In the genomic region with DNA sequence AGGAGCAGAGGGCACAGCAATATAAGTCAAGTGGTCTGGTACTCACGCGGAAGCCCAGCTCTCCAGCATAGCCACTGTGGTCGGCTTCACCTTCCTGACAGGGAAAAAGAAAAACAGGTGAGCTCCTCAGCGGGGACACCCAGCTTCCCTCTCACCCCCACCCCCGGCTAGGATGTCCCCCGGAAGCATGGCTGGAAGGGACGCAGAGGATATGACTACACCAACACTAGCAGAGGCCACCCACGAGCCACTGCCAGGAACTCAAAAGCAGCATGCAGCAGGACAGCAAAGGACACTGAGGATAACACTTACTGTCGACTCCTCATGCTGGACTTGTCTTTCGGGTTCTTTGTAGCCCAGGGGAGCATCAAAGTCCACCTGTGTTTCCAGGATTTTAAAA, we compare ENCODE assay signal across 1 cellular context.
TF ChIP-seq lines count a peak whose summit lies in the region.

No MANE protein-coding gene starts in this region.

TF ChIP-seq in K562, 482 proteins besides CTCF, POLR2A, EP300 and RAD21:
- TF ChIP-seq, protein P1, sequence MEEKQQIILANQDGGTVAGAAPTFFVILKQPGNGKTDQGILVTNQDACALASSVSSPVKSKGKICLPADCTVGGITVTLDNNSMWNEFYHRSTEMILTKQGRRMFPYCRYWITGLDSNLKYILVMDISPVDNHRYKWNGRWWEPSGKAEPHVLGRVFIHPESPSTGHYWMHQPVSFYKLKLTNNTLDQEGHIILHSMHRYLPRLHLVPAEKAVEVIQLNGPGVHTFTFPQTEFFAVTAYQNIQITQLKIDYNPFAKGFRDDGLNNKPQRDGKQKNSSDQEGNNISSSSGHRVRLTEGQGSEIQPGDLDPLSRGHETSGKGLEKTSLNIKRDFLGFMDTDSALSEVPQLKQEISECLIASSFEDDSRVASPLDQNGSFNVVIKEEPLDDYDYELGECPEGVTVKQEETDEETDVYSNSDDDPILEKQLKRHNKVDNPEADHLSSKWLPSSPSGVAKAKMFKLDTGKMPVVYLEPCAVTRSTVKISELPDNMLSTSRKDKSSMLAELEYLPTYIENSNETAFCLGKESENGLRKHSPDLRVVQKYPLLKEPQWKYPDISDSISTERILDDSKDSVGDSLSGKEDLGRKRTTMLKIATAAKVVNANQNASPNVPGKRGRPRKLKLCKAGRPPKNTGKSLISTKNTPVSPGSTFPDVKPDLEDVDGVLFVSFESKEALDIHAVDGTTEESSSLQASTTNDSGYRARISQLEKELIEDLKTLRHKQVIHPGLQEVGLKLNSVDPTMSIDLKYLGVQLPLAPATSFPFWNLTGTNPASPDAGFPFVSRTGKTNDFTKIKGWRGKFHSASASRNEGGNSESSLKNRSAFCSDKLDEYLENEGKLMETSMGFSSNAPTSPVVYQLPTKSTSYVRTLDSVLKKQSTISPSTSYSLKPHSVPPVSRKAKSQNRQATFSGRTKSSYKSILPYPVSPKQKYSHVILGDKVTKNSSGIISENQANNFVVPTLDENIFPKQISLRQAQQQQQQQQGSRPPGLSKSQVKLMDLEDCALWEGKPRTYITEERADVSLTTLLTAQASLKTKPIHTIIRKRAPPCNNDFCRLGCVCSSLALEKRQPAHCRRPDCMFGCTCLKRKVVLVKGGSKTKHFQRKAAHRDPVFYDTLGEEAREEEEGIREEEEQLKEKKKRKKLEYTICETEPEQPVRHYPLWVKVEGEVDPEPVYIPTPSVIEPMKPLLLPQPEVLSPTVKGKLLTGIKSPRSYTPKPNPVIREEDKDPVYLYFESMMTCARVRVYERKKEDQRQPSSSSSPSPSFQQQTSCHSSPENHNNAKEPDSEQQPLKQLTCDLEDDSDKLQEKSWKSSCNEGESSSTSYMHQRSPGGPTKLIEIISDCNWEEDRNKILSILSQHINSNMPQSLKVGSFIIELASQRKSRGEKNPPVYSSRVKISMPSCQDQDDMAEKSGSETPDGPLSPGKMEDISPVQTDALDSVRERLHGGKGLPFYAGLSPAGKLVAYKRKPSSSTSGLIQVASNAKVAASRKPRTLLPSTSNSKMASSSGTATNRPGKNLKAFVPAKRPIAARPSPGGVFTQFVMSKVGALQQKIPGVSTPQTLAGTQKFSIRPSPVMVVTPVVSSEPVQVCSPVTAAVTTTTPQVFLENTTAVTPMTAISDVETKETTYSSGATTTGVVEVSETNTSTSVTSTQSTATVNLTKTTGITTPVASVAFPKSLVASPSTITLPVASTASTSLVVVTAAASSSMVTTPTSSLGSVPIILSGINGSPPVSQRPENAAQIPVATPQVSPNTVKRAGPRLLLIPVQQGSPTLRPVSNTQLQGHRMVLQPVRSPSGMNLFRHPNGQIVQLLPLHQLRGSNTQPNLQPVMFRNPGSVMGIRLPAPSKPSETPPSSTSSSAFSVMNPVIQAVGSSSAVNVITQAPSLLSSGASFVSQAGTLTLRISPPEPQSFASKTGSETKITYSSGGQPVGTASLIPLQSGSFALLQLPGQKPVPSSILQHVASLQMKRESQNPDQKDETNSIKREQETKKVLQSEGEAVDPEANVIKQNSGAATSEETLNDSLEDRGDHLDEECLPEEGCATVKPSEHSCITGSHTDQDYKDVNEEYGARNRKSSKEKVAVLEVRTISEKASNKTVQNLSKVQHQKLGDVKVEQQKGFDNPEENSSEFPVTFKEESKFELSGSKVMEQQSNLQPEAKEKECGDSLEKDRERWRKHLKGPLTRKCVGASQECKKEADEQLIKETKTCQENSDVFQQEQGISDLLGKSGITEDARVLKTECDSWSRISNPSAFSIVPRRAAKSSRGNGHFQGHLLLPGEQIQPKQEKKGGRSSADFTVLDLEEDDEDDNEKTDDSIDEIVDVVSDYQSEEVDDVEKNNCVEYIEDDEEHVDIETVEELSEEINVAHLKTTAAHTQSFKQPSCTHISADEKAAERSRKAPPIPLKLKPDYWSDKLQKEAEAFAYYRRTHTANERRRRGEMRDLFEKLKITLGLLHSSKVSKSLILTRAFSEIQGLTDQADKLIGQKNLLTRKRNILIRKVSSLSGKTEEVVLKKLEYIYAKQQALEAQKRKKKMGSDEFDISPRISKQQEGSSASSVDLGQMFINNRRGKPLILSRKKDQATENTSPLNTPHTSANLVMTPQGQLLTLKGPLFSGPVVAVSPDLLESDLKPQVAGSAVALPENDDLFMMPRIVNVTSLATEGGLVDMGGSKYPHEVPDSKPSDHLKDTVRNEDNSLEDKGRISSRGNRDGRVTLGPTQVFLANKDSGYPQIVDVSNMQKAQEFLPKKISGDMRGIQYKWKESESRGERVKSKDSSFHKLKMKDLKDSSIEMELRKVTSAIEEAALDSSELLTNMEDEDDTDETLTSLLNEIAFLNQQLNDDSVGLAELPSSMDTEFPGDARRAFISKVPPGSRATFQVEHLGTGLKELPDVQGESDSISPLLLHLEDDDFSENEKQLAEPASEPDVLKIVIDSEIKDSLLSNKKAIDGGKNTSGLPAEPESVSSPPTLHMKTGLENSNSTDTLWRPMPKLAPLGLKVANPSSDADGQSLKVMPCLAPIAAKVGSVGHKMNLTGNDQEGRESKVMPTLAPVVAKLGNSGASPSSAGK (IDR thresholded peaks at IDR 0.05): no peak
- TF ChIP-seq MCM2 (IDR thresholded peaks at IDR 0.05; ENCODE audit: low read depth) (no peak), ZFP1 (CRISPR knock-in tag; IDR thresholded peaks at IDR 0.05) (no peak), SMARCC2 (IDR thresholded peaks at IDR 0.05; ENCODE audit: low read depth) (no peak), SRSF1 (IDR thresholded peaks at IDR 0.05; ENCODE audit: low read depth, low read length) (no peak), SP2 (IDR thresholded peaks at IDR 0.05; ENCODE audit: extremely low read depth, low read depth, low read length, poor library complexity, severe bottlenecking) (no peak), ZFPM2 (CRISPR knock-in tag; IDR thresholded peaks at IDR 0.05) (0 out of 2 replicates have a peak, but pooled peaks have one; percentile 32), KAT7 (CRISPR knock-in tag; IDR thresholded peaks at IDR 0.05; ENCODE audit: borderline replicate concordance) (no peak), ZBTB40 (IDR thresholded peaks at IDR 0.05) (no peak), ZBTB40 (CRISPR knock-in tag; IDR thresholded peaks at IDR 0.05) (0 out of 2 replicates have a peak, but pooled peaks have one; percentile 30), HDAC8 (tag; IDR thresholded peaks at IDR 0.05) (no peak), SNRNP70 (optimal IDR thresholded peaks at IDR 0.05; ENCODE audit: low read depth, low read length) (peak; percentile 66), MXI1 (IDR thresholded peaks at IDR 0.05; ENCODE audit: low read depth, low read length) (no peak), FUS (optimal IDR thresholded peaks at IDR 0.05; ENCODE audit: low read depth, low read length) (no peak), HLTF (IDR thresholded peaks at IDR 0.05) (no peak), KLF13 (tag; IDR thresholded peaks at IDR 0.05; ENCODE audit: borderline replicate concordance, low read depth) (peak; percentile 38; the same call in 1 of the 2 replicates), FIP1L1 (IDR thresholded peaks at IDR 0.05; ENCODE audit: low read depth, low read length, poor library complexity, severe bottlenecking) (no peak), RFX1 (IDR thresholded peaks at IDR 0.05) (no peak), TCF7L2 (IDR thresholded peaks at IDR 0.05; ENCODE audit: low read depth, low read length) (no peak), ZNF583 (CRISPR knock-in tag; IDR thresholded peaks at IDR 0.05) (no peak)
- TF ChIP-seq, protein P2, sequence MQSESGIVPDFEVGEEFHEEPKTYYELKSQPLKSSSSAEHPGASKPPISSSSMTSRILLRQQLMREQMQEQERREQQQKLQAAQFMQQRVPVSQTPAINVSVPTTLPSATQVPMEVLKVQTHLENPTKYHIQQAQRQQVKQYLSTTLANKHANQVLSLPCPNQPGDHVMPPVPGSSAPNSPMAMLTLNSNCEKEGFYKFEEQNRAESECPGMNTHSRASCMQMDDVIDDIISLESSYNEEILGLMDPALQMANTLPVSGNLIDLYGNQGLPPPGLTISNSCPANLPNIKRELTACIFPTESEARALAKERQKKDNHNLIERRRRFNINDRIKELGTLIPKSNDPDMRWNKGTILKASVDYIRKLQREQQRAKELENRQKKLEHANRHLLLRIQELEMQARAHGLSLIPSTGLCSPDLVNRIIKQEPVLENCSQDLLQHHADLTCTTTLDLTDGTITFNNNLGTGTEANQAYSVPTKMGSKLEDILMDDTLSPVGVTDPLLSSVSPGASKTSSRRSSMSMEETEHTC (IDR thresholded peaks at IDR 0.05): no peak
- TF ChIP-seq, protein P3, sequence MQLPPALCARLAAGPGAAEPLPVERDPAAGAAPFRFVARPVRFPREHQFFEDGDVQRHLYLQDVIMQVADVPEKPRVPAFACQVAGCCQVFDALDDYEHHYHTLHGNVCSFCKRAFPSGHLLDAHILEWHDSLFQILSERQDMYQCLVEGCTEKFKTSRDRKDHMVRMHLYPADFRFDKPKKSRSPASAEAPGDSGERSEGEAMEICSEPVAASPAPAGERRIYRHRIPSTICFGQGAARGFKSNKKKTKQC (CRISPR knock-in tag; IDR thresholded peaks at IDR 0.05): no peak
TF ChIP-seq in K562: peak in this region for 4.
